12 cellular contexts compared by ENCODE assay signal in the genomic region with DNA sequence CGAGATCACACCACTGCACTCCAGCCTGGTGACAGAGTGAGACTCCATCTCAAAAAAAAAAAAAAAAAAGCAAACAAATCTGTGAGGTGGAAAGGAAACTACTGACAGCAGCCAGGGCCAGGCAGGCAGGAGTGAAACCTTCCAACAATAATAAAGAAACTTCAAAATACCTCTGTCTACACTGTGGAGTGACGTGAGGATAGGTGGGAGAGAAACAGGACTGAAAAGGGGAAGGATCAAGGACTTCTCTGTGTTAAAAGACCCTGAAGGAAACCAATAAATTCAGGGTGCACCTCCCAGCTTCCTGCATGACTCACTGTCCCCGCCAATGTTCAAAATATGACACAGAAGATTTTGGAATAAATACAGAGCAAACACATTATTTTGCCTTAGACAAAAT.
DNase-seq lines count a peak whose midpoint lies in the region; ATAC-seq and TF ChIP-seq lines count a peak whose summit lies in the region.
"Had no signal": no experiment of that assay in that cellular context is flagged by ENCODE, and none has a peak within 500 bp of the region (broad histone marks: within the 10 kb centered on the region; RNA-seq: fewer than 3 reads in every experiment).

No MANE protein-coding gene starts in this region.

- H3K9me3 Mint-ChIP-seq in T-helper 1 cell treated with Interleukin-12 subunit alpha and Interleukin-12 subunit beta and Interleukin-4 antibody, amounts not matched to agents 30 μg/mL and 1 μg/mL, for 36 hours, result no peaks in the 10 kb centered on the region
- no peaks in the 10 kb centered on the region for H3K9me3 Mint-ChIP-seq in chondrocyte (ENCODE audit: low read depth)

- no peaks in the 10 kb centered on the region for H3K36me3 Mint-ChIP-seq in T-helper 1 cell treated with Interleukin-12 subunit alpha and Interleukin-12 subunit beta and Interleukin-4 antibody, amounts not matched to agents 30 μg/mL and 1 μg/mL, for 36 hours (ENCODE audit: low read depth)
- peaks cover 12% of the 10 kb centered on the region for H3K36me3 Mint-ChIP-seq in chondrocyte (ENCODE audit: low read depth)

- H3K27ac Mint-ChIP-seq in T-helper 1 cell treated with Interleukin-12 subunit alpha and Interleukin-12 subunit beta and Interleukin-4 antibody, amounts not matched to agents 30 μg/mL and 1 μg/mL, for 36 hours, result peak overlapping the region; percentile 36
- H3K27ac Mint-ChIP-seq in chondrocyte (ENCODE audit: unreplicated experiment), result peak overlapping the region; percentile 83

- peak overlapping the region; percentile 35 for H3K4me3 Mint-ChIP-seq in T-helper 1 cell treated with Interleukin-12 subunit alpha and Interleukin-12 subunit beta and Interleukin-4 antibody, amounts not matched to agents 30 μg/mL and 1 μg/mL, for 36 hours
- no peak overlapping the region for H3K4me3 Mint-ChIP-seq in chondrocyte (ENCODE audit: unreplicated experiment)

- CTCF ChIA-PET in GM10248 (lab: Yijun Ruan, JAX), result interaction anchor here (1.4 to 9.1 kb wide), 2 partner anchors 13 to 19 kb away, joined by 3 to 70 read pairs; no protein-coding TSS in a partner anchor

- DNase-seq in GM10248 (ENCODE audit: extremely low spot score) (peak; percentile 42), chondrocyte (ENCODE audit: low spot score) (no peak), NCI-H2081 (lab: John Stamatoyannopoulos, UW) (no peak), NAMALWA (ENCODE audit: low spot score) (no peak)
- DNase-seq: COR-L47, heart left ventricle, lower lobe of right lung, posterior cingulate gyrus, WERI-Rb-1 had no signal

- POLR2A ChIA-PET in GM10248 (lab: Yijun Ruan, JAX), result no interaction called here

- TF ChIP-seq CTCF in GM10248 (IDR thresholded peaks at IDR 0.05; ENCODE audit: control extremely low read depth, extremely low read depth, low read depth, missing control alignments), result no peak
- no peak for TF ChIP-seq CTCF in chondrocyte (IDR thresholded peaks at IDR 0.05)

- peaks cover 29% of the 10 kb centered on the region for H3K4me1 Mint-ChIP-seq in T-helper 1 cell treated with Interleukin-12 subunit alpha and Interleukin-12 subunit beta and Interleukin-4 antibody, amounts not matched to agents 30 μg/mL and 1 μg/mL, for 36 hours (ENCODE audit: low read depth)
- peaks cover 14% of the 10 kb centered on the region for H3K4me1 Mint-ChIP-seq in chondrocyte (ENCODE audit: low read depth)

- peak; percentile 65 for ATAC-seq in GM21786 (IDR thresholded peaks at IDR 0.05; ENCODE audit: unreplicated experiment)
- no peak for ATAC-seq in HG03097 (IDR thresholded peaks at IDR 0.05; ENCODE audit: low FRiP score, unreplicated experiment)
- ATAC-seq: heart left ventricle, lower lobe of right lung had no signal

- H3K27me3 Mint-ChIP-seq in T-helper 1 cell treated with Interleukin-12 subunit alpha and Interleukin-12 subunit beta and Interleukin-4 antibody, amounts not matched to agents 30 μg/mL and 1 μg/mL, for 36 hours (ENCODE audit: low read depth), result peaks cover 63% of the 10 kb centered on the region
- no peaks in the 10 kb centered on the region for H3K27me3 Mint-ChIP-seq in chondrocyte (ENCODE audit: low read depth)
